In the genomic region with DNA sequence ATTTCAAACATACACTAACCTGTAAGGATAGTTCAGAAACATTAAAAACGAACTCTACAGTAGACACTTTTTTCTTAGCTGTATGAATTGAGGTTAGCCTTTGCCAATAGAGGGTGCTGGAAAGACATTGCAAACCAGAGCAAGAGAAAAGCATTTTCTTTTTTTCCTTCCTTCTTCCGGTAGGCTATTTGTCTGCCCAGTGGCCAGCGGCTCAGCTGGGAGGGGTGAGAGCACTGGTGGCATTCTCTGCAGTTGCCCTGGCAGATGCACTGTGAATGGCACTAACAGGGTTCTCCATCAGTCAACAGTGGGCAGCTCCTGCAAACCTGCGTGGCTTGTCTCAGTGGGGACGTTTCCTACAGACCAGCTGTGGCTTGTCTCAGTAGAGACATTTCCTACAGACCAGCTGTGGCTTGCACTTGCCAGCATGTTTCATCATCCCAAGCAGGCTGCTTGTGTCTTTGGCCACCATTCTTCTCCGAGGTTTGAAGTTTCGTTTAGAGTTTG, we compare ENCODE assay signal across 8 cellular contexts.
DNase-seq lines count a peak whose midpoint lies in the region; ATAC-seq and TF ChIP-seq lines count a peak whose summit lies in the region.

No MANE protein-coding gene starts in this region.

- peak overlapping the region; percentile 53 for H3K4me2 ChIP-seq in mesenchymal stem cell (ENCODE audit: low read length, poor library complexity, severe bottlenecking)

- no peaks in the 10 kb centered on the region for H3K4me1 Mint-ChIP-seq in activated T-helper 1 cell treated with anti-CD3 and anti-CD28 coated beads, Interleukin-12 subunit alpha, Interleukin-12 subunit beta, Interleukin-2, Interleukin-4 antibody, amounts not matched to agents 30 ng/mL and 10 ng/mL and 1 ng/mL, durations not matched to agents 14 hours and 24 hours and 36 hours (ENCODE audit: low read depth)
- H3K4me1 Mint-ChIP-seq in activated naive CD8-positive, alpha-beta T cell treated with anti-CD3 and anti-CD28 coated beads for 36 hours, result no peaks in the 10 kb centered on the region

- no peak overlapping the region for H3K18ac ChIP-seq in mesenchymal stem cell (ENCODE audit: low read depth in 1 of 2, low read length in 2 of 2)

- H2AFZ ChIP-seq in mesenchymal stem cell (ENCODE audit: low read depth, low read length), result no peak overlapping the region

- no peak overlapping the region for H2AK5ac ChIP-seq in mesenchymal stem cell (ENCODE audit: low read length, severe bottlenecking)

- no peak overlapping the region for H2BK15ac ChIP-seq in mesenchymal stem cell (ENCODE audit: low read depth, poor library complexity, severe bottlenecking)

- no peak overlapping the region for H2BK5ac ChIP-seq in mesenchymal stem cell (ENCODE audit: low read depth, low read length, poor library complexity, severe bottlenecking)

- H3K27ac Mint-ChIP-seq in activated T-helper 1 cell treated with anti-CD3 and anti-CD28 coated beads, Interleukin-12 subunit alpha, Interleukin-12 subunit beta, Interleukin-2, Interleukin-4 antibody, amounts not matched to agents 30 ng/mL and 10 ng/mL and 1 ng/mL, durations not matched to agents 14 hours and 24 hours and 36 hours, result no peak overlapping the region
- H3K27ac Mint-ChIP-seq in activated naive CD8-positive, alpha-beta T cell treated with anti-CD3 and anti-CD28 coated beads for 36 hours, result no peak overlapping the region

- POLR2A ChIA-PET in GM10248 (lab: Yijun Ruan, JAX), result no interaction called here

- H3K4me3 Mint-ChIP-seq in activated T-helper 1 cell treated with anti-CD3 and anti-CD28 coated beads, Interleukin-12 subunit alpha, Interleukin-12 subunit beta, Interleukin-2, Interleukin-4 antibody, amounts not matched to agents 30 ng/mL and 10 ng/mL and 1 ng/mL, durations not matched to agents 14 hours and 24 hours and 36 hours, result no peak overlapping the region
- no peak overlapping the region for H3K4me3 Mint-ChIP-seq in activated naive CD8-positive, alpha-beta T cell treated with anti-CD3 and anti-CD28 coated beads for 36 hours

- no peak overlapping the region for H2BK12ac ChIP-seq in mesenchymal stem cell (ENCODE audit: low read length in 2 of 2)

- H4K8ac ChIP-seq in mesenchymal stem cell (ENCODE audit: low read length), result no peak overlapping the region

- H2BK120ac ChIP-seq in mesenchymal stem cell (ENCODE audit: low read depth, low read length), result no peak overlapping the region

- H3K4me1 ChIP-seq in colonic mucosa (no peaks in the 10 kb centered on the region), mesenchymal stem cell (ENCODE audit: control insufficient read depth, insufficient read depth, low read depth, low read length) (peaks cover 3% of the 10 kb centered on the region)

- H3K36me3 ChIP-seq in colonic mucosa (no peaks in the 10 kb centered on the region), mesenchymal stem cell (ENCODE audit: control insufficient read depth in 1 of 2, insufficient read depth in 2 of 2, low read depth in 1 of 2, low read length in 2 of 2) (no peaks in the 10 kb centered on the region)

- DNase-seq in GM10248 (ENCODE audit: extremely low spot score), result no peak
- DNase-seq in NCI-H69 (lab: John Stamatoyannopoulos, UW), result peak; percentile 91
- DNase-seq in colonic mucosa, result peak; percentile 20
- peak; percentile 36 for DNase-seq in mesenchymal stem cell
- no peak for DNase-seq in activated T-helper 1 cell treated with anti-CD3 and anti-CD28 coated beads, Interleukin-12 subunit alpha, Interleukin-12 subunit beta, Interleukin-2, Interleukin-4 antibody, amounts not matched to agents 30 ng/mL and 10 ng/mL and 1 ng/mL, durations not matched to agents 14 hours and 24 hours and 36 hours (ENCODE audit: low spot score)
- no peak for DNase-seq in NCI-H2196 (lab: John Stamatoyannopoulos, UW; ENCODE audit: unreplicated experiment)
- no peak for DNase-seq in activated naive CD8-positive, alpha-beta T cell treated with anti-CD3 and anti-CD28 coated beads for 36 hours

- H4K91ac ChIP-seq in mesenchymal stem cell (ENCODE audit: low read length), result no peak overlapping the region

- H3K23ac ChIP-seq in mesenchymal stem cell (ENCODE audit: low read length in 2 of 2), result no peak overlapping the region

- intact Hi-C loops in colonic mucosa (cut with DNase I), result no loop called here
- intact Hi-C loops in activated T-helper 1 cell treated with anti-CD3 and anti-CD28 coated beads, Interleukin-12 subunit alpha, Interleukin-12 subunit beta, Interleukin-2, Interleukin-4 antibody, amounts not matched to agents 30 ng/mL and 10 ng/mL and 1 ng/mL, durations not matched to agents 14 hours and 24 hours and 36 hours (cut with micrococcal nuclease), result no loop called here

- ATAC-seq in HG02763 (IDR thresholded peaks at IDR 0.05; ENCODE audit: unreplicated experiment), result peak; percentile 66

- TF ChIP-seq CTCF in GM10248 (IDR thresholded peaks at IDR 0.05; ENCODE audit: control extremely low read depth, extremely low read depth, low read depth, missing control alignments) (peak; percentile 29), colonic mucosa (IDR thresholded peaks at IDR 0.05) (no peak)

- H3K9me3 ChIP-seq in colonic mucosa, result no peaks in the 10 kb centered on the region
- no peaks in the 10 kb centered on the region for H3K9me3 ChIP-seq in mesenchymal stem cell (ENCODE audit: control insufficient read depth, low read length)

- CTCF ChIA-PET in GM10248 (lab: Yijun Ruan, JAX), result no interaction called here

- H3K27ac ChIP-seq in colonic mucosa (no peak overlapping the region), mesenchymal stem cell (ENCODE audit: low read length, poor library complexity, severe bottlenecking) (no peak overlapping the region)

- H3K9me3 Mint-ChIP-seq in activated T-helper 1 cell treated with anti-CD3 and anti-CD28 coated beads, Interleukin-12 subunit alpha, Interleukin-12 subunit beta, Interleukin-2, Interleukin-4 antibody, amounts not matched to agents 30 ng/mL and 10 ng/mL and 1 ng/mL, durations not matched to agents 14 hours and 24 hours and 36 hours, result peaks cover 8% of the 10 kb centered on the region
- peaks cover 4% of the 10 kb centered on the region for H3K9me3 Mint-ChIP-seq in activated naive CD8-positive, alpha-beta T cell treated with anti-CD3 and anti-CD28 coated beads for 36 hours

- H3K4me3 ChIP-seq in colonic mucosa, result no peak overlapping the region
- H3K4me3 ChIP-seq in mesenchymal stem cell (ENCODE audit: insufficient read depth in 1 of 2, low read depth in 1 of 2, low read length in 2 of 2), result peak overlapping the region; percentile 26 to 80

- 64% methylated on average over 7 of the region's 7 CpGs for WGBS in mesenchymal stem cell

- H3K4ac ChIP-seq in mesenchymal stem cell (ENCODE audit: low read depth in 1 of 2, low read length in 2 of 2), result no peak overlapping the region

- H3K27me3 ChIP-seq in colonic mucosa, result no peaks in the 10 kb centered on the region
- H3K27me3 ChIP-seq in mesenchymal stem cell (ENCODE audit: control insufficient read depth in 1 of 2, insufficient read depth in 1 of 2, low read length in 2 of 2), result no peaks in the 10 kb centered on the region

- no peaks in the 10 kb centered on the region for H3K79me1 ChIP-seq in mesenchymal stem cell (replicated peaks; ENCODE audit: low read length, poor library complexity, severe bottlenecking)

- no peaks in the 10 kb centered on the region for H3K27me3 Mint-ChIP-seq in activated T-helper 1 cell treated with anti-CD3 and anti-CD28 coated beads, Interleukin-12 subunit alpha, Interleukin-12 subunit beta, Interleukin-2, Interleukin-4 antibody, amounts not matched to agents 30 ng/mL and 10 ng/mL and 1 ng/mL, durations not matched to agents 14 hours and 24 hours and 36 hours (ENCODE audit: insufficient read depth)
- H3K27me3 Mint-ChIP-seq in activated naive CD8-positive, alpha-beta T cell treated with anti-CD3 and anti-CD28 coated beads for 36 hours, result no peaks in the 10 kb centered on the region

- H3K14ac ChIP-seq in mesenchymal stem cell (ENCODE audit: low read length in 2 of 2), result no peak overlapping the region

- H3K36me3 Mint-ChIP-seq in activated T-helper 1 cell treated with anti-CD3 and anti-CD28 coated beads, Interleukin-12 subunit alpha, Interleukin-12 subunit beta, Interleukin-2, Interleukin-4 antibody, amounts not matched to agents 30 ng/mL and 10 ng/mL and 1 ng/mL, durations not matched to agents 14 hours and 24 hours and 36 hours (ENCODE audit: low read depth), result no peaks in the 10 kb centered on the region
- H3K36me3 Mint-ChIP-seq in activated naive CD8-positive, alpha-beta T cell treated with anti-CD3 and anti-CD28 coated beads for 36 hours, result no peaks in the 10 kb centered on the region

- no peak overlapping the region for H3K9ac ChIP-seq in colonic mucosa (ENCODE audit: low read depth in 2 of 2, low read length in 2 of 2)
- peak overlapping the region; percentile 68 for H3K9ac ChIP-seq in mesenchymal stem cell (ENCODE audit: low read length)

Comparison
In these comparisons a context has a peak if more than half of its experiments do, and no peak if none do; other contexts are left out.
1. DNase-seq: peak in NCI-H69 (single experiment), colonic mucosa (single experiment) and mesenchymal stem cell (single experiment); none in GM10248 (single experiment), activated T-helper 1 cell treated with anti-CD3 and anti-CD28 coated beads, Interleukin-12 subunit alpha, Interleukin-12 subunit beta, Interleukin-2, Interleukin-4 antibody, amounts not matched to agents 30 ng/mL and 10 ng/mL and 1 ng/mL, durations not matched to agents 14 hours and 24 hours and 36 hours (single experiment), NCI-H2196 (single experiment) and activated naive CD8-positive, alpha-beta T cell treated with anti-CD3 and anti-CD28 coated beads for 36 hours (single experiment).